Comparison of ENCODE assay signal across 14 cellular contexts in the genomic region with DNA sequence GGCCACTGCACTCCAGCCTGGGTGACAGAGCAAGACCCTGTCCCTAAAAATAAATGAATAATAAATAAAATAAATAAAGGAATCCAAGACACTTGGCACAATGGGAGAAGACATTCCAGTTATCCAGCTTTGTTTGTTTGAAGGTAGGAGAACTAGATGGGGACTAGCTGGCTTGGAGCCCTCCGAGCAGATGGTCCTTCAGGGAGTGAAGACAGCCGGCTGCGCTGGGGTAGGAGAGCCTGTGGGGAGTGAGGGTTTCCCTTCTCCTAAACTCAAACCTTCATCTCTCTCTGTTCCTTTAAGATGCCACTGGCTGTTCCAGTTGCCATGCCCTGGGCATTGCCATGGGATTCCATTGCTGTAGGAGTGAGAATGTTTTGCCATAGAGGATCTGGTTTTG.
A peak's percentile ranks its signal among the peaks of the same experiment; 100 is the strongest.
DNase-seq lines count a peak whose midpoint lies in the region; ATAC-seq and TF ChIP-seq lines count a peak whose summit lies in the region.
"Had no signal": no experiment of that assay in that cellular context is flagged by ENCODE, and none has a peak within 500 bp of the region (broad histone marks: within the 10 kb centered on the region; RNA-seq: fewer than 3 reads in every experiment).

No MANE protein-coding gene starts in this region.

- no peak overlapping the region for H3K4me3 ChIP-seq in HAP-1

- H3K4me3 Mint-ChIP-seq in HFFc6 (no peak overlapping the region), brain (peak overlapping the region in 2 of 5 experiments; percentile 32 to 71)
- H3K4me3 Mint-ChIP-seq: B cell; CD4-positive, alpha-beta T cell had no signal

- no peaks in the 10 kb centered on the region for H3K4me1 ChIP-seq in HAP-1

- H3K9me3 Mint-ChIP-seq in HFFc6 (no peaks in the 10 kb centered on the region), brain (peaks cover 0 to 2% (median 0%) of the 10 kb centered on the region in 5 experiments)
- H3K9me3 Mint-ChIP-seq: CD4-positive, alpha-beta T cell had no signal

- peaks cover 81% of the 10 kb centered on the region for H3K4me1 Mint-ChIP-seq in HFFc6 (ENCODE audit: low read depth)
- peaks cover 92% of the 10 kb centered on the region for H3K4me1 Mint-ChIP-seq in brain
- H3K4me1 Mint-ChIP-seq: B cell had no signal

- no peaks in the 10 kb centered on the region for H3K9me3 ChIP-seq in HAP-1

- no peak for ATAC-seq in HG03460 (IDR thresholded peaks at IDR 0.05; ENCODE audit: unreplicated experiment)

- peaks cover 2% of the 10 kb centered on the region; the same call in 1 of the 2 replicates for H3K27me3 ChIP-seq in HAP-1 (ENCODE audit: low read depth)

- H3K27me3 Mint-ChIP-seq in HFFc6 (ENCODE audit: insufficient read depth) = peaks cover 9% of the 10 kb centered on the region
- H3K27me3 Mint-ChIP-seq in brain = peaks cover 3% of the 10 kb centered on the region

- TF ChIP-seq CTCF in HFFc6 (IDR thresholded peaks at IDR 0.05) (no peak), brain (conservative IDR thresholded peaks at IDR 0.05) (no peak)

- DNase-seq in DMS 273 (lab: John Stamatoyannopoulos, UW; ENCODE audit: unreplicated experiment) = peak; percentile 91
- no peak for DNase-seq in HFFc6
- peak; percentile 68 for DNase-seq in NCI-H2171 treated with DMSO at 0.1 percent for 48 hours (lab: John Stamatoyannopoulos, UW)
- no peak for DNase-seq in HAP-1 (ENCODE audit: low spot score in 2 of 2)
- DNase-seq in NCI-H1092 (lab: John Stamatoyannopoulos, UW) = no peak
- DNase-seq in NCI-H526 (lab: John Stamatoyannopoulos, UW) = no peak
- DNase-seq: C1 segment of cervical spinal cord; CD4-positive, alpha-beta T cell; DND-41; GF-D8; HCEC 1CT had no signal

- in situ Hi-C loops in HAP-1 (cut with MboI; ENCODE audit: low sequenced_read_pairs) = no loop called here

- peak overlapping the region; percentile 51; the same call in 1 of the 2 replicates for H3K27ac Mint-ChIP-seq in HFFc6
- H3K27ac Mint-ChIP-seq in brain = peak overlapping the region in 3 of 5 experiments; percentile 57 to 94 (median 80)
- H3K27ac Mint-ChIP-seq: B cell; CD4-positive, alpha-beta T cell had no signal

- no peaks in the 10 kb centered on the region for H3K36me3 ChIP-seq in HAP-1 (replicated peaks)

- H3K36me3 Mint-ChIP-seq in HFFc6 (ENCODE audit: low read depth) (peaks cover 14% of the 10 kb centered on the region), brain (peaks cover 20% of the 10 kb centered on the region)

Comparison
In these comparisons a context has a peak if more than half of its experiments do, and no peak if none do; other contexts are left out.
1. DNase-seq: peak in DMS 273 (single experiment) and NCI-H2171 treated with DMSO at 0.1 percent for 48 hours (single experiment); none in HFFc6 (single experiment), HAP-1 (0 of 2), NCI-H1092 (single experiment) and NCI-H526 (0 of 2).